ENCODE assay signal across 1 cellular context in the genomic region with DNA sequence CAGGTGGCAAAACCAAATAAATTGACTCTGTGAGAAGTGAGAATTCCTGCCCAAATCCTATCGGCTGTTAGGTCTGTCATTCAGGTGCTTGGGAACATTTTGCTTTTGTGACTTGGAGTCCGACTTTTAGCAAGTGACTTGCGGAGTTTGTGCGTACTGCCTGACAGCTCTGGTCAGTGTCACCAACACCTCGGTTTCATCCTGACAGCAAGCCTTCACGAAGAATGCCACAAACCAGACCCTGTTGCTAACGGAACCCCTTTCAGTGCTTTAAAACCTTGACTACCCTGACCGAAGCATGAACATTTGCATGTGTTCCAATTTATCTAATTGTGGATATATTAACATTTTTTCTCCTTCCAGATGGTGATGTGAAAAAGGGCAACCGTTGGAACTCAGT.
TF ChIP-seq lines count a peak whose summit lies in the region.

No MANE protein-coding gene starts in this region.

TF ChIP-seq in H1, 55 proteins besides CTCF, POLR2A, EP300 and RAD21:
- TF ChIP-seq CREB1 (IDR thresholded peaks at IDR 0.05) (no peak), RBBP5 (IDR thresholded peaks at IDR 0.05; ENCODE audit: borderline replicate concordance, low read depth, low read length) (no peak), TBP (IDR thresholded peaks at IDR 0.05; ENCODE audit: low read depth, low read length) (no peak), CHD1 (IDR thresholded peaks at IDR 0.05; ENCODE audit: low read depth, low read length) (no peak), FOSL1 (IDR thresholded peaks at IDR 0.05; ENCODE audit: insufficient read depth, low read depth, low read length) (no peak)
